14 cellular contexts compared by ENCODE assay signal in the genomic region with DNA sequence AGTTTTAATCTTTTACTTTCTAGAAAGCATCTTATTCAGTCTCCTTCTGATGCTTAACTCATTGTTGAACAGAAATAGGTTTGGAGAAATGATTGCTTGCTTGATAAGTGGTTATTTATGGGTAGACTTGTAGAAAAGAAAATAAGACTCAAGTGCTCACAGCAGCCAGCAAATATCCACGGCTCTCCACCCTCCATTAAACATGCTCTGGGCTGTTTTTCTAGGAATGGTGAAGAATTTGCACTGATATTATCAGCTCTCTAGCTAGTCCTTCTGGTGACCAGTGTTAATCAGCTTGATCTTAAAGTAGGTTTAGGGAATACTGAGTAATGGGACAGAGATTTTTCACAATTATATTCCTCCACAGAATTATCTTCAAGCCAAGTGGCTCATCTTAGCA.
"Had no signal": no experiment of that assay in that cellular context is flagged by ENCODE, and none has a peak within 500 bp of the region (broad histone marks: within the 10 kb centered on the region; RNA-seq: fewer than 3 reads in every experiment).

No MANE protein-coding gene starts in this region.

- H3K27ac Mint-ChIP-seq: activated CD8-positive, alpha-beta T cell treated with anti-CD3 and anti-CD28 coated beads for 36 hours; activated naive CD4-positive, alpha-beta T cell treated with anti-CD3 and anti-CD28 coated beads, Interleukin-2, amount 50 U/mL, for 72 hours; stimulated activated naive CD8-positive, alpha-beta T cell treated with anti-CD3 and anti-CD28 coated beads, Interleukin-15, amount 100 ng/mL, for 72 hours; T-helper 17 cell had no signal

- H3K4me3 Mint-ChIP-seq: activated CD8-positive, alpha-beta T cell treated with anti-CD3 and anti-CD28 coated beads for 36 hours; neural crest cell; stimulated activated naive CD8-positive, alpha-beta T cell treated with anti-CD3 and anti-CD28 coated beads, Interleukin-15, amount 100 ng/mL, for 72 hours; T-helper 17 cell had no signal

- DNase-seq: activated CD4-positive, alpha-beta T cell treated with anti-CD3 and anti-CD28 coated beads for 48 hours; activated CD8-positive, alpha-beta memory T cell treated with anti-CD3 and anti-CD28 coated beads, Interleukin-2, amount 50 U/mL, for 4 hours; activated CD8-positive, alpha-beta T cell treated with anti-CD3 and anti-CD28 coated beads for 36 hours; activated effector memory CD4-positive, alpha-beta T cell treated with anti-CD3 and anti-CD28 coated beads, Interleukin-2, amount 50 U/mL, for 16 hours; activated T-cell treated with anti-CD3 and anti-CD28 coated beads, Interleukin-2, amount 50 U/mL, for 48 hours; central memory CD4-positive, alpha-beta T cell; colonic mucosa; hypothalamus; spleen; stimulated activated naive CD8-positive, alpha-beta T cell treated with anti-CD3 and anti-CD28 coated beads, Interleukin-15, amount 100 ng/mL, for 72 hours; T-helper 17 cell; testis had no signal

- H3K27me3 Mint-ChIP-seq: stimulated activated naive CD8-positive, alpha-beta T cell treated with anti-CD3 and anti-CD28 coated beads, Interleukin-15, amount 100 ng/mL, for 72 hours had no signal

- H3K36me3 Mint-ChIP-seq: activated naive CD4-positive, alpha-beta T cell treated with anti-CD3 and anti-CD28 coated beads, Interleukin-2, amount 50 U/mL, for 72 hours had no signal

- H3K9me3 Mint-ChIP-seq: activated CD8-positive, alpha-beta T cell treated with anti-CD3 and anti-CD28 coated beads for 36 hours; activated naive CD4-positive, alpha-beta T cell treated with anti-CD3 and anti-CD28 coated beads, Interleukin-2, amount 50 U/mL, for 72 hours; neural crest cell; stimulated activated naive CD8-positive, alpha-beta T cell treated with anti-CD3 and anti-CD28 coated beads, Interleukin-15, amount 100 ng/mL, for 72 hours had no signal

- H3K4me1 Mint-ChIP-seq: stimulated activated naive CD8-positive, alpha-beta T cell treated with anti-CD3 and anti-CD28 coated beads, Interleukin-15, amount 100 ng/mL, for 72 hours; T-helper 17 cell had no signal
